ENCODE assay signal across 1 cellular context in genomic region chr10:94680544-94680943, GRCh38.
TF ChIP-seq lines count a peak whose summit lies in the region.

No MANE protein-coding gene starts in this region.

TF ChIP-seq in HepG2, 621 proteins besides CTCF, POLR2A, EP300 and RAD21 (continued from another document):
- TF ChIP-seq ZBTB37 (CRISPR knock-in tag; IDR thresholded peaks at IDR 0.05) (no peak), YY1 (IDR thresholded peaks at IDR 0.05; ENCODE audit: insufficient read depth, insufficient replicate concordance, low read depth, low read length) (no peak), GATAD1 (CRISPR knock-in tag; IDR thresholded peaks at IDR 0.05) (no peak), ISL2 (CRISPR knock-in tag; IDR thresholded peaks at IDR 0.05) (peak; percentile 55), ZNF124 (CRISPR knock-in tag; IDR thresholded peaks at IDR 0.05) (0 out of 2 replicates have a peak, but pooled peaks have one; percentile 55), HIVEP1 (CRISPR knock-in tag; IDR thresholded peaks at IDR 0.05) (no peak), ZNF749 (CRISPR knock-in tag; IDR thresholded peaks at IDR 0.05; ENCODE audit: borderline replicate concordance) (no peak), ATAD3A (CRISPR knock-in tag; IDR thresholded peaks at IDR 0.05) (no peak), ZFAT (CRISPR knock-in tag; conservative IDR thresholded peaks at IDR 0.05) (no peak), NRL (CRISPR knock-in tag; IDR thresholded peaks at IDR 0.05; ENCODE audit: borderline replicate concordance) (no peak), MTA3 (CRISPR knock-in tag; IDR thresholded peaks at IDR 0.05) (no peak), ZFX (CRISPR knock-in tag; IDR thresholded peaks at IDR 0.05; ENCODE audit: low read depth) (no peak), NONO (IDR thresholded peaks at IDR 0.05) (no peak), NONO (CRISPR knock-in tag; conservative IDR thresholded peaks at IDR 0.05) (0 out of 2 replicates have a peak, but pooled peaks have one; percentile 37), NCOR1 (IDR thresholded peaks at IDR 0.05; ENCODE audit: borderline replicate concordance, low read length) (peak; percentile 68; the same call in 1 of the 2 replicates), SNAPC5 (CRISPR knock-in tag; IDR thresholded peaks at IDR 0.05; ENCODE audit: borderline replicate concordance) (no peak), DR1 (CRISPR knock-in tag; IDR thresholded peaks at IDR 0.05) (no peak), KDM4B (CRISPR knock-in tag; IDR thresholded peaks at IDR 0.05) (no peak), ADNP (CRISPR knock-in tag; IDR thresholded peaks at IDR 0.05) (no peak), CENPX (CRISPR knock-in tag; IDR thresholded peaks at IDR 0.05) (no peak), ZNF34 (CRISPR knock-in tag; IDR thresholded peaks at IDR 0.05; ENCODE audit: borderline replicate concordance) (no peak), ZNF615 (CRISPR knock-in tag; IDR thresholded peaks at IDR 0.05; ENCODE audit: borderline replicate concordance) (no peak), SAP130 (CRISPR knock-in tag; IDR thresholded peaks at IDR 0.05; ENCODE audit: low read depth) (peak; percentile 46), TEAD2 (CRISPR knock-in tag; IDR thresholded peaks at IDR 0.05) (no peak), ZNF17 (CRISPR knock-in tag; IDR thresholded peaks at IDR 0.05) (no peak), SOX6 (IDR thresholded peaks at IDR 0.05) (no peak), SOX6 (CRISPR knock-in tag; IDR thresholded peaks at IDR 0.05) (peak; percentile 75), ZNF337 (CRISPR knock-in tag; IDR thresholded peaks at IDR 0.05; ENCODE audit: borderline replicate concordance, low read depth) (no peak), SALL2 (CRISPR knock-in tag; IDR thresholded peaks at IDR 0.05) (no peak), FOXC1 (CRISPR knock-in tag; IDR thresholded peaks at IDR 0.05; ENCODE audit: borderline replicate concordance) (no peak), EHMT2 (IDR thresholded peaks at IDR 0.05; ENCODE audit: borderline replicate concordance, low read depth, low read length) (peak; percentile 44; the same call in 1 of the 2 replicates), FOXA1 (IDR thresholded peaks at IDR 0.05) (no peak), FOXA1 (CRISPR knock-in tag; IDR thresholded peaks at IDR 0.05) (peak; percentile 65), TERF1 (CRISPR knock-in tag; IDR thresholded peaks at IDR 0.05) (no peak), ATF3 (CRISPR knock-in tag; IDR thresholded peaks at IDR 0.05) (0 out of 2 replicates have a peak, but pooled peaks have one; percentile 24), HNF4A (CRISPR knock-in tag; IDR thresholded peaks at IDR 0.05) (peak; percentile 57), ZBED4 (CRISPR knock-in tag; IDR thresholded peaks at IDR 0.05; ENCODE audit: borderline replicate concordance) (no peak), KLF12 (CRISPR knock-in tag; IDR thresholded peaks at IDR 0.05; ENCODE audit: borderline replicate concordance) (no peak), TCF12 (IDR thresholded peaks at IDR 0.05) (no peak), TCF12 (CRISPR knock-in tag; IDR thresholded peaks at IDR 0.05) (no peak), TBX3 (IDR thresholded peaks at IDR 0.05; ENCODE audit: borderline replicate concordance) (no peak), ZNF331 (CRISPR knock-in tag; IDR thresholded peaks at IDR 0.05) (peak; percentile 39; the same call in 1 of the 2 replicates)
- TF ChIP-seq, protein P1, sequence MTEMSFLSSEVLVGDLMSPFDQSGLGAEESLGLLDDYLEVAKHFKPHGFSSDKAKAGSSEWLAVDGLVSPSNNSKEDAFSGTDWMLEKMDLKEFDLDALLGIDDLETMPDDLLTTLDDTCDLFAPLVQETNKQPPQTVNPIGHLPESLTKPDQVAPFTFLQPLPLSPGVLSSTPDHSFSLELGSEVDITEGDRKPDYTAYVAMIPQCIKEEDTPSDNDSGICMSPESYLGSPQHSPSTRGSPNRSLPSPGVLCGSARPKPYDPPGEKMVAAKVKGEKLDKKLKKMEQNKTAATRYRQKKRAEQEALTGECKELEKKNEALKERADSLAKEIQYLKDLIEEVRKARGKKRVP (CRISPR knock-in tag; IDR thresholded peaks at IDR 0.05), result peak in 1 of 2 experiments; percentile 93; a peak in 2 of 4 replicates
- TF ChIP-seq, protein P2, sequence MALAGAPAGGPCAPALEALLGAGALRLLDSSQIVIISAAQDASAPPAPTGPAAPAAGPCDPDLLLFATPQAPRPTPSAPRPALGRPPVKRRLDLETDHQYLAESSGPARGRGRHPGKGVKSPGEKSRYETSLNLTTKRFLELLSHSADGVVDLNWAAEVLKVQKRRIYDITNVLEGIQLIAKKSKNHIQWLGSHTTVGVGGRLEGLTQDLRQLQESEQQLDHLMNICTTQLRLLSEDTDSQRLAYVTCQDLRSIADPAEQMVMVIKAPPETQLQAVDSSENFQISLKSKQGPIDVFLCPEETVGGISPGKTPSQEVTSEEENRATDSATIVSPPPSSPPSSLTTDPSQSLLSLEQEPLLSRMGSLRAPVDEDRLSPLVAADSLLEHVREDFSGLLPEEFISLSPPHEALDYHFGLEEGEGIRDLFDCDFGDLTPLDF (CRISPR knock-in tag; IDR thresholded peaks at IDR 0.05), result no peak
- TF ChIP-seq, protein P3, sequence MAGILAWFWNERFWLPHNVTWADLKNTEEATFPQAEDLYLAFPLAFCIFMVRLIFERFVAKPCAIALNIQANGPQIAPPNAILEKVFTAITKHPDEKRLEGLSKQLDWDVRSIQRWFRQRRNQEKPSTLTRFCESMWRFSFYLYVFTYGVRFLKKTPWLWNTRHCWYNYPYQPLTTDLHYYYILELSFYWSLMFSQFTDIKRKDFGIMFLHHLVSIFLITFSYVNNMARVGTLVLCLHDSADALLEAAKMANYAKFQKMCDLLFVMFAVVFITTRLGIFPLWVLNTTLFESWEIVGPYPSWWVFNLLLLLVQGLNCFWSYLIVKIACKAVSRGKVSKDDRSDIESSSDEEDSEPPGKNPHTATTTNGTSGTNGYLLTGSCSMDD (CRISPR knock-in tag; IDR thresholded peaks at IDR 0.05), result no peak
- TF ChIP-seq, protein P4, sequence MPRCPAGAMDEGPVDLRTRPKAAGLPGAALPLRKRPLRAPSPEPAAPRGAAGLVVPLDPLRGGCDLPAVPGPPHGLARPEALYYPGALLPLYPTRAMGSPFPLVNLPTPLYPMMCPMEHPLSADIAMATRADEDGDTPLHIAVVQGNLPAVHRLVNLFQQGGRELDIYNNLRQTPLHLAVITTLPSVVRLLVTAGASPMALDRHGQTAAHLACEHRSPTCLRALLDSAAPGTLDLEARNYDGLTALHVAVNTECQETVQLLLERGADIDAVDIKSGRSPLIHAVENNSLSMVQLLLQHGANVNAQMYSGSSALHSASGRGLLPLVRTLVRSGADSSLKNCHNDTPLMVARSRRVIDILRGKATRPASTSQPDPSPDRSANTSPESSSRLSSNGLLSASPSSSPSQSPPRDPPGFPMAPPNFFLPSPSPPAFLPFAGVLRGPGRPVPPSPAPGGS (CRISPR knock-in tag; IDR thresholded peaks at IDR 0.05), result no peak
- TF ChIP-seq, protein P5, sequence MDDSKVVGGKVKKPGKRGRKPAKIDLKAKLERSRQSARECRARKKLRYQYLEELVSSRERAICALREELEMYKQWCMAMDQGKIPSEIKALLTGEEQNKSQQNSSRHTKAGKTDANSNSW (CRISPR knock-in tag; IDR thresholded peaks at IDR 0.05; ENCODE audit: borderline replicate concordance), result no peak
- TF ChIP-seq, protein P6, sequence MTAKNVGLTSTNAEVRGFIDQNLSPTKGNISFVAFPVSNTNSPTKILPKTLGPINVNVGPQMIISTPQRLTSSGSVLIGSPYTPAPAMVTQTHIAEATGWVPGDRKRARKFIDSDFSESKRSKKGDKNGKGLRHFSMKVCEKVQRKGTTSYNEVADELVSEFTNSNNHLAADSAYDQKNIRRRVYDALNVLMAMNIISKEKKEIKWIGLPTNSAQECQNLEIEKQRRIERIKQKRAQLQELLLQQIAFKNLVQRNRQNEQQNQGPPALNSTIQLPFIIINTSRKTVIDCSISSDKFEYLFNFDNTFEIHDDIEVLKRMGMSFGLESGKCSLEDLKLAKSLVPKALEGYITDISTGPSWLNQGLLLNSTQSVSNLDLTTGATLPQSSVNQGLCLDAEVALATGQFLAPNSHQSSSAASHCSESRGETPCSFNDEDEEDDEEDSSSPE (CRISPR knock-in tag; IDR thresholded peaks at IDR 0.05), result no peak
